24 cellular contexts compared by ENCODE assay signal in the genomic region with DNA sequence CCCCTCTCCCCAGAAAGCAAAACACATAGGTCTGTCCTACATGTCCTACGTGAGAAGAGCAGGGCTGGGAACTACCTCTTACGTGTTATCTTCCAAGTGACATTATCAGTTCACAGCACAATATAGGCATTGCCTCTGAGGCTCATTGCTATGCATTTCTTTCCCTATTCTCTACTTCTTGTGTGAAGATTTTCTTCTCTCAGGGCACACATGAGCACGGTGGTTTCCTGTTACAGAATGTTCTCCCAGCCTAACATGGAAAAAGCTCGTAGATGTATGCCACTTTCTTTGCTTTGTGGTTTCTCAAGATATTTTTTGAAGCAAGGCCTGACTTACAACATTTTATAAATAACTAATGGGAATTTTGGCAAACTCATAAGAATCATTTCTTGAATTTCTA. TPM values are rescaled to one million over a fixed set of nuclear protein-coding genes. Genes with fewer than 3 reads are reported as not detected.
DNase-seq lines count a peak whose midpoint lies in the region; ATAC-seq and TF ChIP-seq lines count a peak whose summit lies in the region.
"Had no signal": no experiment of that assay in that cellular context is flagged by ENCODE, and none has a peak within 500 bp of the region (broad histone marks: within the 10 kb centered on the region; RNA-seq: fewer than 3 reads in every experiment).

No MANE protein-coding gene starts in this region.

- no peaks in the 10 kb centered on the region for H3K27me3 Mint-ChIP-seq in Caco-2 (ENCODE audit: insufficient read depth, unreplicated experiment)
- H3K27me3 Mint-ChIP-seq: central memory CD8-positive, alpha-beta T cell had no signal

- BruUV-seq in Caco-2 (replicated peaks; lab: Mats Ljungman, UMichigan) = no TSS peak

- peak; percentile 17 for DNase-seq in GM10266 (ENCODE audit: extremely low spot score)
- peak; percentile 14 for DNase-seq in choroid plexus epithelial cell (ENCODE audit: low read depth)
- no peak for DNase-seq in NCI-H82 (lab: John Stamatoyannopoulos, UW)
- DNase-seq in retina = no peak
- DNase-seq in stimulated activated CD4-positive, alpha-beta T cell treated with anti-CD3 and anti-CD28 coated beads, Interleukin-15, amount 100 ng/mL, for 24 hours = no peak
- DNase-seq in Caco-2 = no peak
- DNase-seq: activated CD4-positive, alpha-beta T cell treated with anti-CD3 and anti-CD28 coated beads, Interleukin-2, amount 50 U/mL, for 48 hours; activated gamma-delta T cell treated with Interleukin-2 at 50 U/mL for 16 hours; activated T-cell treated with anti-CD3 and anti-CD28 coated beads for 4 hours; amygdala; foreskin keratinocyte; islet precursor cell; NCI-H1417; NCI-H524; occipital lobe had no signal

- H3K27ac Mint-ChIP-seq in Caco-2 (ENCODE audit: unreplicated experiment) = no peak overlapping the region
- H3K27ac Mint-ChIP-seq: T-helper 2 cell treated with Interferon-gamma antibody and Interleukin-4, amounts not matched to agents 5 μg/mL and 100 μg/mL, for 36 hours had no signal

- H3K4me1 Mint-ChIP-seq in Caco-2 (ENCODE audit: low read depth, unreplicated experiment) = no peaks in the 10 kb centered on the region
- H3K4me1 Mint-ChIP-seq: central memory CD8-positive, alpha-beta T cell had no signal

- TF ChIP-seq CTCF in GM10266 (IDR thresholded peaks at IDR 0.05; ENCODE audit: control insufficient read depth, insufficient read depth, low read depth, missing control alignments) (no peak), choroid plexus epithelial cell (conservative IDR thresholded peaks at IDR 0.05; ENCODE audit: low read depth, low read length) (no peak), Caco-2 (IDR thresholded peaks at IDR 0.05; ENCODE audit: insufficient read depth in 1 of 2, low read depth in 1 of 2, low read length in 1 of 2, severe bottlenecking in 1 of 2, unreplicated experiment in 1 of 2) (no peak)

- CTCF ChIA-PET in Caco-2 (lab: Charles Lee) = no interaction called here

- H3K9me3 Mint-ChIP-seq in Caco-2 (ENCODE audit: unreplicated experiment) = no peaks in the 10 kb centered on the region
- H3K9me3 Mint-ChIP-seq: T-helper 2 cell treated with Interferon-gamma antibody and Interleukin-4, amounts not matched to agents 5 μg/mL and 100 μg/mL, for 36 hours had no signal

- H3K36me3 Mint-ChIP-seq in Caco-2 (ENCODE audit: insufficient read depth, unreplicated experiment) = peaks cover 15% of the 10 kb centered on the region

- ATAC-seq in GM19035 (IDR thresholded peaks at IDR 0.05; ENCODE audit: unreplicated experiment) = peak; percentile 37
- peak; percentile 39 for ATAC-seq in HG02884 (IDR thresholded peaks at IDR 0.05; ENCODE audit: unreplicated experiment)
- ATAC-seq: foreskin keratinocyte had no signal

- H3K4me3 Mint-ChIP-seq in Caco-2 (ENCODE audit: unreplicated experiment) = no peak overlapping the region
- H3K4me3 Mint-ChIP-seq: central memory CD8-positive, alpha-beta T cell; T-helper 2 cell treated with Interferon-gamma antibody and Interleukin-4, amounts not matched to agents 5 μg/mL and 100 μg/mL, for 36 hours had no signal

- no peaks in the 10 kb centered on the region for H3K27me3 ChIP-seq in Caco-2 (replicated peaks; ENCODE audit: control insufficient read depth, insufficient read depth, low read length)
- H3K27me3 ChIP-seq: BLaER1, foreskin keratinocyte, suprapubic skin had no signal

- H3K4me1 ChIP-seq in Caco-2 = no peaks in the 10 kb centered on the region
- H3K4me1 ChIP-seq: BLaER1 had no signal

- no peaks in the 10 kb centered on the region for H3K9me3 ChIP-seq in Caco-2
- H3K9me3 ChIP-seq: BLaER1, suprapubic skin had no signal

- POLR2A ChIA-PET in Caco-2 (lab: Charles Lee) = no interaction called here

- H3K36me3 ChIP-seq in Caco-2 (ENCODE audit: control insufficient read depth, insufficient read depth, low read length) = no peaks in the 10 kb centered on the region
- H3K36me3 ChIP-seq: BLaER1, suprapubic skin had no signal

- intact Hi-C loops in Caco-2 (cut with micrococcal nuclease; ENCODE audit: unreplicated experiment) = no loop called here

- no peak overlapping the region for H3K4me3 ChIP-seq in choroid plexus epithelial cell (ENCODE audit: low read depth, low read length)
- no peak overlapping the region for H3K4me3 ChIP-seq in Caco-2 (ENCODE audit: low read depth, low read length)
- H3K4me3 ChIP-seq: BLaER1, SK-N-MC, suprapubic skin had no signal

RNA-seq across cellular contexts. Expression of gene DSC3, which starts 19.4 kb away (rescaled TPM):
- 4.5 and 6.8 TPM in 2 replicates for total RNA-seq in Caco-2 (2022)
- total RNA-seq: G401 had no signal

RNA-seq across cellular contexts. Expression of gene DSC2, which starts 40.3 kb away (rescaled TPM):
- total RNA-seq in Caco-2 (2022) = 21.7 and 22.7 TPM in 2 replicates
- total RNA-seq: G401, RPMI7951 had no signal

Comparison
In these comparisons a context has a peak if more than half of its experiments do, and no peak if none do; other contexts are left out.
1. DNase-seq: peak in GM10266 (single experiment) and choroid plexus epithelial cell (single experiment); none in NCI-H82 (single experiment), retina (single experiment), stimulated activated CD4-positive, alpha-beta T cell treated with anti-CD3 and anti-CD28 coated beads, Interleukin-15, amount 100 ng/mL, for 24 hours (single experiment) and Caco-2 (0 of 2).